1 cellular context compared by ENCODE assay signal in genomic region chr11:125552927-125553326, GRCh38.
A peak's percentile ranks its signal among the peaks of the same experiment; 100 is the strongest.
TF ChIP-seq lines count a peak whose summit lies in the region.

No MANE protein-coding gene starts in this region.

TF ChIP-seq in K562, 482 proteins besides CTCF, POLR2A, EP300 and RAD21 (continued from another document and continues in another):
- TF ChIP-seq, protein P1, sequence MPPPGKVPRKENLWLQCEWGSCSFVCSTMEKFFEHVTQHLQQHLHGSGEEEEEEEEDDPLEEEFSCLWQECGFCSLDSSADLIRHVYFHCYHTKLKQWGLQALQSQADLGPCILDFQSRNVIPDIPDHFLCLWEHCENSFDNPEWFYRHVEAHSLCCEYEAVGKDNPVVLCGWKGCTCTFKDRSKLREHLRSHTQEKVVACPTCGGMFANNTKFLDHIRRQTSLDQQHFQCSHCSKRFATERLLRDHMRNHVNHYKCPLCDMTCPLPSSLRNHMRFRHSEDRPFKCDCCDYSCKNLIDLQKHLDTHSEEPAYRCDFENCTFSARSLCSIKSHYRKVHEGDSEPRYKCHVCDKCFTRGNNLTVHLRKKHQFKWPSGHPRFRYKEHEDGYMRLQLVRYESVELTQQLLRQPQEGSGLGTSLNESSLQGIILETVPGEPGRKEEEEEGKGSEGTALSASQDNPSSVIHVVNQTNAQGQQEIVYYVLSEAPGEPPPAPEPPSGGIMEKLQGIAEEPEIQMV (tag; conservative IDR thresholded peaks at IDR 0.05; ENCODE audit: low read depth), result no peak
- TF ChIP-seq MAFG (tag; conservative IDR thresholded peaks at IDR 0.05) (no peak), HSF4 (CRISPR knock-in tag; IDR thresholded peaks at IDR 0.05; ENCODE audit: borderline replicate concordance) (no peak), XRCC5 (IDR thresholded peaks at IDR 0.05; ENCODE audit: low read depth, low read length) (no peak), ZNF407 (IDR thresholded peaks at IDR 0.05; ENCODE audit: low read depth) (no peak), KLF16 (IDR thresholded peaks at IDR 0.05) (peak; percentile 98), MIER1 (IDR thresholded peaks at IDR 0.05; ENCODE audit: low read depth) (no peak), CCNT2 (IDR thresholded peaks at IDR 0.05; ENCODE audit: borderline replicate concordance, extremely low read depth, insufficient read length, low read depth, low read length) (peak; percentile 88), ATF4 (CRISPR knock-in tag; IDR thresholded peaks at IDR 0.05) (peak; percentile 52; the same call in 1 of the 2 replicates), DMBX1 (CRISPR knock-in tag; IDR thresholded peaks at IDR 0.05; ENCODE audit: borderline replicate concordance) (peak; percentile 87), ILK (tag; IDR thresholded peaks at IDR 0.05; ENCODE audit: borderline replicate concordance, low read depth) (no peak), ELF2 (CRISPR knock-in tag; IDR thresholded peaks at IDR 0.05) (no peak), PHB2 (IDR thresholded peaks at IDR 0.05; ENCODE audit: low read depth) (peak; percentile 97), ZNF551 (CRISPR knock-in tag; IDR thresholded peaks at IDR 0.05) (no peak), CLOCK (CRISPR knock-in tag; IDR thresholded peaks at IDR 0.05; ENCODE audit: borderline replicate concordance) (no peak; the same call in 1 of the 2 replicates), THRB (CRISPR knock-in tag; conservative IDR thresholded peaks at IDR 0.05) (peak; percentile 84; the same call in 1 of the 2 replicates), SUPT5H (IDR thresholded peaks at IDR 0.05) (no peak), CEBPB (tag; IDR thresholded peaks at IDR 0.05) (no peak), PHF20 (IDR thresholded peaks at IDR 0.05; ENCODE audit: partially characterized antibody) (no peak), ASH1L (IDR thresholded peaks at IDR 0.05; ENCODE audit: borderline replicate concordance, low read depth, partially characterized antibody) (no peak), KDM5B (IDR thresholded peaks at IDR 0.05; ENCODE audit: insufficient replicate concordance, low read depth, low read length) (no peak), CHD1 (IDR thresholded peaks at IDR 0.05; ENCODE audit: low read length) (no peak), POLR3A (IDR thresholded peaks at IDR 0.05; ENCODE audit: borderline replicate concordance, extremely low read depth, insufficient read depth, insufficient read length) (no peak), DNMT1 (IDR thresholded peaks at IDR 0.05) (no peak), EWSR1 (IDR thresholded peaks at IDR 0.05; ENCODE audit: borderline replicate concordance, low read depth, partially characterized antibody) (no peak), RBBP5 (IDR thresholded peaks at IDR 0.05; ENCODE audit: borderline replicate concordance, insufficient read depth, low read length, poor library complexity, severe bottlenecking) (no peak), BCL6 (CRISPR knock-in tag; IDR thresholded peaks at IDR 0.05) (peak; percentile 81), CREB3L1 (IDR thresholded peaks at IDR 0.05; ENCODE audit: borderline replicate concordance, low read depth) (no peak), HNRNPK (IDR thresholded peaks at IDR 0.05; ENCODE audit: low read depth, low read length, poor library complexity, severe bottlenecking) (no peak), NR1H2 (CRISPR knock-in tag; IDR thresholded peaks at IDR 0.05) (no peak)
- TF ChIP-seq, protein P2, sequence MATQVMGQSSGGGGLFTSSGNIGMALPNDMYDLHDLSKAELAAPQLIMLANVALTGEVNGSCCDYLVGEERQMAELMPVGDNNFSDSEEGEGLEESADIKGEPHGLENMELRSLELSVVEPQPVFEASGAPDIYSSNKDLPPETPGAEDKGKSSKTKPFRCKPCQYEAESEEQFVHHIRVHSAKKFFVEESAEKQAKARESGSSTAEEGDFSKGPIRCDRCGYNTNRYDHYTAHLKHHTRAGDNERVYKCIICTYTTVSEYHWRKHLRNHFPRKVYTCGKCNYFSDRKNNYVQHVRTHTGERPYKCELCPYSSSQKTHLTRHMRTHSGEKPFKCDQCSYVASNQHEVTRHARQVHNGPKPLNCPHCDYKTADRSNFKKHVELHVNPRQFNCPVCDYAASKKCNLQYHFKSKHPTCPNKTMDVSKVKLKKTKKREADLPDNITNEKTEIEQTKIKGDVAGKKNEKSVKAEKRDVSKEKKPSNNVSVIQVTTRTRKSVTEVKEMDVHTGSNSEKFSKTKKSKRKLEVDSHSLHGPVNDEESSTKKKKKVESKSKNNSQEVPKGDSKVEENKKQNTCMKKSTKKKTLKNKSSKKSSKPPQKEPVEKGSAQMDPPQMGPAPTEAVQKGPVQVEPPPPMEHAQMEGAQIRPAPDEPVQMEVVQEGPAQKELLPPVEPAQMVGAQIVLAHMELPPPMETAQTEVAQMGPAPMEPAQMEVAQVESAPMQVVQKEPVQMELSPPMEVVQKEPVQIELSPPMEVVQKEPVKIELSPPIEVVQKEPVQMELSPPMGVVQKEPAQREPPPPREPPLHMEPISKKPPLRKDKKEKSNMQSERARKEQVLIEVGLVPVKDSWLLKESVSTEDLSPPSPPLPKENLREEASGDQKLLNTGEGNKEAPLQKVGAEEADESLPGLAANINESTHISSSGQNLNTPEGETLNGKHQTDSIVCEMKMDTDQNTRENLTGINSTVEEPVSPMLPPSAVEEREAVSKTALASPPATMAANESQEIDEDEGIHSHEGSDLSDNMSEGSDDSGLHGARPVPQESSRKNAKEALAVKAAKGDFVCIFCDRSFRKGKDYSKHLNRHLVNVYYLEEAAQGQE (CRISPR knock-in tag; IDR thresholded peaks at IDR 0.05; ENCODE audit: low read depth), result no peak
